In the genomic region with DNA sequence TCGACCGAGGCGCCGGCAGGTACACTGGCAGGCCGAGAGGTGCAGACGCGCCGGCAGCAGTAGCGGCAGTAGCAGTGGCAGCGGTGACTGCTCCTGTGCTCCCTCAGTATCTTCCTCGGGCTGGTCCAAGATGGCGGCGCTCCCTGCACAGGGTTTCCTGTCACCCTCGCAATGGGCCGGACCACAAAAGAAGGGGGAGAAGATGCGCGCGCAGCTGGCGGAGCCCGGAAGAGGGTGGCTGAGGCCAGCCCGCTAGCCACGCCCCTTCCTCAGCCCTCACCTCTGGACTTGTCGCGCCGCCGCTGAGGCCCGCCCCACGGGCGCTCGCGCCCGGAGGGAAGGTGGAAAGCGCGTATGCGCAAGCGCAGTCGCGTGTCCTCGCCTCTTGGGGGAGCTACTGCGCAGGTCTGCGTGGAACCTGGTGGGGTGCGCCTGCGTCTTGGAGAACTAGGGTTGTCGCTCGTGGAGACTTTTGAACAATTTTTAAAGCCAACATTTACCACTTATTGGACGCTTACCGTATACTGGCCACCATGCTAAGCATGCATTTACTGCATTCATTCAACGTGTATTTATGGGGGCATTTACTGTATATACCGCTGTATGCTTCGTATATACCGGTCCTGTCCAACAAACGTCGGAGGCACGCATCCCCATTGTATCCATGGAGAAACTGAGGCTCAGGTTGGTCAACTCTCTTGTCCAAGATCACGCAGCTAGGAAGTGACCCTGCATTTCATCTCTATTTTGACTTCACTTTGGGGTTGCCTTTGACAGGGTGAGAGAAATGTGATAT, we compare ENCODE assay signal across 1 cellular context.
TF ChIP-seq lines count a peak whose summit lies in the region.

Gene RAB14 (minus strand): TSS at position 132 of the 796 bp plus-strand sequence. CDS start 8,457 bp downstream, outside the sequence.

TF ChIP-seq in K562, 482 proteins besides CTCF, POLR2A, EP300 and RAD21 (continued from another document):
- TF ChIP-seq ZBTB49 (CRISPR knock-in tag; IDR thresholded peaks at IDR 0.05; ENCODE audit: borderline replicate concordance) (no peak), EHMT2 (IDR thresholded peaks at IDR 0.05) (0 out of 2 replicates have a peak, but pooled peaks have one; percentile 67), MECOM (CRISPR knock-in tag; IDR thresholded peaks at IDR 0.05) (no peak), CREB3 (tag; conservative IDR thresholded peaks at IDR 0.05; ENCODE audit: low read depth) (0 out of 2 replicates have a peak, but pooled peaks have one; percentile 21)
- TF ChIP-seq, protein P1, sequence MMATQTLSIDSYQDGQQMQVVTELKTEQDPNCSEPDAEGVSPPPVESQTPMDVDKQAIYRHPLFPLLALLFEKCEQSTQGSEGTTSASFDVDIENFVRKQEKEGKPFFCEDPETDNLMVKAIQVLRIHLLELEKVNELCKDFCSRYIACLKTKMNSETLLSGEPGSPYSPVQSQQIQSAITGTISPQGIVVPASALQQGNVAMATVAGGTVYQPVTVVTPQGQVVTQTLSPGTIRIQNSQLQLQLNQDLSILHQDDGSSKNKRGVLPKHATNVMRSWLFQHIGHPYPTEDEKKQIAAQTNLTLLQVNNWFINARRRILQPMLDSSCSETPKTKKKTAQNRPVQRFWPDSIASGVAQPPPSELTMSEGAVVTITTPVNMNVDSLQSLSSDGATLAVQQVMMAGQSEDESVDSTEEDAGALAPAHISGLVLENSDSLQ (IDR thresholded peaks at IDR 0.05): peak; percentile 20; the same call in 1 of the 2 replicates
- TF ChIP-seq, protein P2, sequence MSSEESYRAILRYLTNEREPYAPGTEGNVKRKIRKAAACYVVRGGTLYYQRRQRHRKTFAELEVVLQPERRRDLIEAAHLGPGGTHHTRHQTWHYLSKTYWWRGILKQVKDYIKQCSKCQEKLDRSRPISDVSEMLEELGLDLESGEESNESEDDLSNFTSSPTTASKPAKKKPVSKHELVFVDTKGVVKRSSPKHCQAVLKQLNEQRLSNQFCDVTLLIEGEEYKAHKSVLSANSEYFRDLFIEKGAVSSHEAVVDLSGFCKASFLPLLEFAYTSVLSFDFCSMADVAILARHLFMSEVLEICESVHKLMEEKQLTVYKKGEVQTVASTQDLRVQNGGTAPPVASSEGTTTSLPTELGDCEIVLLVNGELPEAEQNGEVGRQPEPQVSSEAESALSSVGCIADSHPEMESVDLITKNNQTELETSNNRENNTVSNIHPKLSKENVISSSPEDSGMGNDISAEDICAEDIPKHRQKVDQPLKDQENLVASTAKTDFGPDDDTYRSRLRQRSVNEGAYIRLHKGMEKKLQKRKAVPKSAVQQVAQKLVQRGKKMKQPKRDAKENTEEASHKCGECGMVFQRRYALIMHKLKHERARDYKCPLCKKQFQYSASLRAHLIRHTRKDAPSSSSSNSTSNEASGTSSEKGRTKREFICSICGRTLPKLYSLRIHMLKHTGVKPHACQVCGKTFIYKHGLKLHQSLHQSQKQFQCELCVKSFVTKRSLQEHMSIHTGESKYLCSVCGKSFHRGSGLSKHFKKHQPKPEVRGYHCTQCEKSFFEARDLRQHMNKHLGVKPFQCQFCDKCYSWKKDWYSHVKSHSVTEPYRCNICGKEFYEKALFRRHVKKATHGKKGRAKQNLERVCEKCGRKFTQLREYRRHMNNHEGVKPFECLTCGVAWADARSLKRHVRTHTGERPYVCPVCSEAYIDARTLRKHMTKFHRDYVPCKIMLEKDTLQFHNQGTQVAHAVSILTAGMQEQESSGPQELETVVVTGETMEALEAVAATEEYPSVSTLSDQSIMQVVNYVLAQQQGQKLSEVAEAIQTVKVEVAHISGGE (CRISPR knock-in tag; IDR thresholded peaks at IDR 0.05): peak; percentile 73 to 97 (median 74); a peak in 5 of 6 replicates
